Comparison of ENCODE assay signal across 18 cellular contexts in the genomic region with DNA sequence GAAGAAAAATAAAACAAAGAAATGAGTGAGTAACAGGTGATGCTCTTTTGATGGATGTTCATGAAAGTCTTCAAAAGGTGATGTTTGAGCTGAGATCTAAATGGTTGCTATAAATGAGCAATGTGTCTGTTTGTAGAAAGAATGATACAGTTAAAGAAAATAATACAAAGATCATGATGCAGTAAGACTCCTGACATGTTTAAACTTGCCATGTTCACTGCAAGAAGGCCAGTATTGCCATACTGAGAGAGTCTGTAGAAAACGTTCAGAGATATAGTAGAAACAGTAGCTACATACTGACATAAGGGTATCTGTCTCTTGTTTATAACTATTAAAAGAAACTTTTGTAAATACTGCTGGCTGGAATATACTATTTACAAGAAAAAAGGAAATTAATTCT.
DNase-seq lines count a peak whose midpoint lies in the region; ATAC-seq, FAIRE-seq and TF ChIP-seq lines count a peak whose summit lies in the region.
"Had no signal": no experiment of that assay in that cellular context is flagged by ENCODE, and none has a peak within 500 bp of the region (broad histone marks: within the 10 kb centered on the region; RNA-seq: fewer than 3 reads in every experiment).

No MANE protein-coding gene starts in this region.

- H4K5ac ChIP-seq in H1 (ENCODE audit: insufficient read length, low read depth, low read length) = no peak overlapping the region

- WGBS in H1 (ENCODE audit: extremely low coverage in 1 of 2, insufficient coverage in 1 of 2, insufficient read length in 1 of 2, insufficient replicate concordance in 2 of 2, low coverage in 1 of 2, low lambda C conversion rate in 2 of 2, missing lambda C conversion rate in 1 of 2), 2 experiments = 94% methylated on average over 1 of the region's 1 CpG; no CpG with 5 or more reads in 1 of the 2 experiments
- WGBS in smooth muscle cell (ENCODE audit: low lambda C conversion rate) = 19% methylated on average over 1 of the region's 1 CpG

- no peaks in the 10 kb centered on the region for H3K36me3 Mint-ChIP-seq in MCF 10A (ENCODE audit: insufficient read depth, unreplicated experiment)
- H3K36me3 Mint-ChIP-seq: CD4-positive, alpha-beta memory T cell had no signal

- H3K23me2 ChIP-seq in H1 (ENCODE audit: low read depth, low read length) = no peaks in the 10 kb centered on the region

- TF ChIP-seq POLR2A in breast epithelium (IDR thresholded peaks at IDR 0.05) (no peak), H1 (IDR thresholded peaks at IDR 0.05; ENCODE audit: control extremely low read depth in 1 of 2, low read depth in 2 of 2, low read length in 2 of 2) (no peak)

- H2BK12ac ChIP-seq in H1 (ENCODE audit: low read depth, low read length) = no peak overlapping the region

- CTCF ChIA-PET in MCF 10A (lab: Yijun Ruan, JAX) (no interaction called here), H1 (lab: Charles Lee; ENCODE audit: partially characterized antibody) (interaction anchor here (0.6 to 1.7 kb wide), 7 partner anchors 9 to 916 kb away, joined by 3 to 4 read pairs (median 3); no protein-coding TSS in a partner anchor), HEK293T (lab: Yijun Ruan, JAX) (no interaction called here)

- H2BK5ac ChIP-seq in H1 (ENCODE audit: low read depth, low read length) = no peak overlapping the region

- H2AK5ac ChIP-seq in H1 (ENCODE audit: low read depth, low read length) = no peak overlapping the region

- no peak overlapping the region for H3K9ac ChIP-seq in H1 (replicated peaks in 1 of 4; ENCODE audit: extremely low read depth in 1 of 4, low read depth in 3 of 4, low read length in 3 of 4)
- H3K9ac ChIP-seq in smooth muscle cell (ENCODE audit: low read depth) = no peak overlapping the region

- H3K14ac ChIP-seq in H1 (ENCODE audit: insufficient read length) = no peak overlapping the region

- TF ChIP-seq RAD21 in H1 (IDR thresholded peaks at IDR 0.05 in 1 of 2, conservative IDR thresholded peaks at IDR 0.05 in 1 of 2; ENCODE audit: low read depth in 2 of 2, low read length in 2 of 2) = no peak

- intact Hi-C loops in MCF 10A (cut with micrococcal nuclease) (no loop called here), breast epithelium (cut with DNase I; ENCODE audit: low total_unique reads) (no loop called here)

- H3K79me2 ChIP-seq in H1 (ENCODE audit: control insufficient read depth in 1 of 2, insufficient read depth in 2 of 2, low read length in 2 of 2) (no peaks in the 10 kb centered on the region), smooth muscle cell (ENCODE audit: low read depth) (no peaks in the 10 kb centered on the region)

- no peak for TF ChIP-seq CTCF in MCF 10A (IDR thresholded peaks at IDR 0.05; ENCODE audit: unreplicated experiment)
- TF ChIP-seq CTCF in breast epithelium (IDR thresholded peaks at IDR 0.05) = no peak
- no peak for TF ChIP-seq CTCF in RWPE2 (IDR thresholded peaks at IDR 0.05; ENCODE audit: poor library complexity, severe bottlenecking)
- no peak for TF ChIP-seq CTCF in H1 (IDR thresholded peaks at IDR 0.05; ENCODE audit: control extremely low read depth in 1 of 3, insufficient read depth in 1 of 3, low read depth in 1 of 3, low read length in 3 of 3)
- no peak for TF ChIP-seq CTCF in smooth muscle cell (IDR thresholded peaks at IDR 0.05; ENCODE audit: borderline replicate concordance, insufficient read depth, poor library complexity, severe bottlenecking)

- no peak for FAIRE-seq in H1 (lab: Jason Lieb, UNC)
- FAIRE-seq: G401.6, GM12892, GM19239 had no signal

- no peak overlapping the region for H3K4me3 Mint-ChIP-seq in MCF 10A (ENCODE audit: unreplicated experiment)
- H3K4me3 Mint-ChIP-seq: CD4-positive, alpha-beta memory T cell had no signal

- no peak for TF ChIP-seq EP300 in H1 (IDR thresholded peaks at IDR 0.05; ENCODE audit: borderline replicate concordance in 1 of 2, low read depth in 2 of 2, low read length in 2 of 2)

- no peak overlapping the region for H2BK120ac ChIP-seq in H1 (replicated peaks; ENCODE audit: low read depth, low read length)

- ATAC-seq in RWPE2 (ENCODE audit: low read depth) = peak; percentile 40; the same call in 2 of the 3 replicates

- H3K56ac ChIP-seq in H1 (replicated peaks; ENCODE audit: insufficient read length, low read depth, low read length) = no peak overlapping the region

- no peak overlapping the region for H2BK15ac ChIP-seq in H1 (ENCODE audit: low read length)

- H3K36me3 ChIP-seq in breast epithelium = no peaks in the 10 kb centered on the region
- H3K36me3 ChIP-seq in RWPE2 (ENCODE audit: low read depth) = no peaks in the 10 kb centered on the region
- H3K36me3 ChIP-seq in H1 (ENCODE audit: control insufficient read depth in 2 of 4, insufficient read depth in 4 of 4, low read length in 3 of 4) = no peaks in the 10 kb centered on the region
- H3K36me3 ChIP-seq in smooth muscle cell (ENCODE audit: low read depth) = no peaks in the 10 kb centered on the region

- POLR2A ChIA-PET in MCF 10A (lab: Yijun Ruan, JAX) (no interaction called here), H1 (lab: Charles Lee; ENCODE audit: partially characterized antibody) (no interaction called here), HEK293T (lab: Yijun Ruan, JAX) (no interaction called here)

- H3K4ac ChIP-seq in H1 (replicated peaks; ENCODE audit: insufficient read length, low read depth, low read length) = no peak overlapping the region

- no peaks in the 10 kb centered on the region for H4K20me1 ChIP-seq in H1 (replicated peaks in 1 of 2; ENCODE audit: control insufficient read depth in 1 of 2, insufficient read depth in 2 of 2, low read length in 2 of 2)
- no peaks in the 10 kb centered on the region for H4K20me1 ChIP-seq in smooth muscle cell (ENCODE audit: low read depth)

- peak overlapping the region; percentile 16 for H3K27ac Mint-ChIP-seq in MCF 10A (ENCODE audit: low read depth, unreplicated experiment)
- H3K27ac Mint-ChIP-seq: CD4-positive, alpha-beta memory T cell had no signal

- H3K27ac ChIP-seq in breast epithelium = no peak overlapping the region
- H3K27ac ChIP-seq in RWPE2 (ENCODE audit: poor library complexity, severe bottlenecking) = no peak overlapping the region
- no peak overlapping the region for H3K27ac ChIP-seq in H1 (ENCODE audit: low read depth, low read length)
- no peak overlapping the region for H3K27ac ChIP-seq in smooth muscle cell (ENCODE audit: low read depth)

- peaks cover 37% of the 10 kb centered on the region for H3K27me3 Mint-ChIP-seq in MCF 10A (ENCODE audit: insufficient read depth, unreplicated experiment)
- H3K27me3 Mint-ChIP-seq: CD4-positive, alpha-beta memory T cell had no signal

- DNase-seq in MCF 10A (ENCODE audit: unreplicated experiment) (peak; percentile 6), breast epithelium (ENCODE audit: low spot score in 2 of 2) (no peak), RWPE2 (ENCODE audit: low spot score) (no peak), H1 (ENCODE audit: low read depth in 1 of 2, low spot score in 2 of 2) (no peak), smooth muscle cell (lab: John Stamatoyannopoulos, UW; ENCODE audit: unreplicated experiment) (no peak), amygdala (lab: John Stamatoyannopoulos, UW) (no peak), COLO668 (lab: John Stamatoyannopoulos, UW; ENCODE audit: unreplicated experiment) (no peak), HEK293T (ENCODE audit: extremely low spot score) (no peak)
- DNase-seq: C1 segment of cervical spinal cord; Caco-2; CD4-positive, alpha-beta memory T cell; DMS153; DND-41; GOT3; HCEC 1CT had no signal

- H3K79me1 ChIP-seq in H1 (ENCODE audit: low read depth, low read length) = no peaks in the 10 kb centered on the region

- H3K4me1 Mint-ChIP-seq in MCF 10A (ENCODE audit: insufficient read depth, unreplicated experiment) = peaks cover 8% of the 10 kb centered on the region
- H3K4me1 Mint-ChIP-seq: CD4-positive, alpha-beta memory T cell had no signal

- no peak overlapping the region for H4K91ac ChIP-seq in H1 (replicated peaks; ENCODE audit: insufficient read length, low read length)

- H3K9me3 ChIP-seq in breast epithelium = peaks cover 2 to 4% of the 10 kb centered on the region in 2 donors
- H3K9me3 ChIP-seq in RWPE2 (ENCODE audit: severe bottlenecking) = no peaks in the 10 kb centered on the region
- H3K9me3 ChIP-seq in H1 (ENCODE audit: insufficient read depth in 2 of 2, low read depth in 1 of 2, low read length in 1 of 2) = 0 out of 4 replicates have a peak, but pooled peaks cover 0 to 2% of the 10 kb centered on the region in 2 experiments
- H3K9me3 ChIP-seq in smooth muscle cell (replicated peaks; ENCODE audit: low read depth) = peaks cover 11% of the 10 kb centered on the region
- H3K9me3 ChIP-seq: Caco-2 had no signal

- H3K4me3 ChIP-seq in breast epithelium = no peak overlapping the region
- no peak overlapping the region for H3K4me3 ChIP-seq in RWPE2 (ENCODE audit: severe bottlenecking)
- H3K4me3 ChIP-seq in H1 (ENCODE audit: extremely low read depth in 1 of 4, insufficient read depth in 2 of 4, low read depth in 3 of 4, low read length in 4 of 4) = no peak overlapping the region
- no peak overlapping the region for H3K4me3 ChIP-seq in smooth muscle cell

- H2AFZ ChIP-seq in H1 (ENCODE audit: low read length) (0 out of 2 replicates have a peak overlapping the region, but pooled peaks have one; percentile 17), smooth muscle cell (ENCODE audit: low read depth) (peak overlapping the region; percentile 22)

- no peak overlapping the region for H3K18ac ChIP-seq in H1 (ENCODE audit: extremely low read depth, low read length)

- H3K4me2 ChIP-seq in H1 (ENCODE audit: insufficient read depth in 1 of 2, low read depth in 2 of 2, low read length in 2 of 2) = no peak overlapping the region
- H3K4me2 ChIP-seq in smooth muscle cell = no peak overlapping the region

- H3K23ac ChIP-seq in H1 (ENCODE audit: insufficient read length) = no peak overlapping the region

- no peaks in the 10 kb centered on the region for H3F3A ChIP-seq in smooth muscle cell (ENCODE audit: low read depth)

- H3K9me3 Mint-ChIP-seq in MCF 10A (ENCODE audit: unreplicated experiment) = peaks cover 7% of the 10 kb centered on the region

- H2BK20ac ChIP-seq in H1 (ENCODE audit: low read length) = no peak overlapping the region

- H4K8ac ChIP-seq in H1 (ENCODE audit: extremely low read depth, insufficient read depth, low read length) = no peak overlapping the region

- BruUV-seq in MCF 10A (replicated peaks; lab: Mats Ljungman, UMichigan) = no TSS peak

- no peaks in the 10 kb centered on the region for H3K4me1 ChIP-seq in breast epithelium
- H3K4me1 ChIP-seq in RWPE2 (ENCODE audit: insufficient read depth, poor library complexity, severe bottlenecking) = no peaks in the 10 kb centered on the region
- H3K4me1 ChIP-seq in H1 (replicated peaks in 1 of 4; ENCODE audit: control insufficient read depth in 3 of 4, insufficient read depth in 4 of 4, low read length in 3 of 4) = no peaks in the 10 kb centered on the region
- H3K4me1 ChIP-seq in smooth muscle cell (ENCODE audit: low read depth) = no peaks in the 10 kb centered on the region
- H3K4me1 ChIP-seq: Caco-2 had no signal

- H3K27me3 ChIP-seq in breast epithelium = no peaks in the 10 kb centered on the region
- no peaks in the 10 kb centered on the region for H3K27me3 ChIP-seq in RWPE2 (ENCODE audit: insufficient read depth, poor library complexity, severe bottlenecking)
- H3K27me3 ChIP-seq in H1 (replicated peaks in 1 of 4; ENCODE audit: control insufficient read depth in 3 of 4, extremely low read depth in 1 of 4, insufficient read depth in 3 of 4, low read length in 3 of 4) = no peaks in the 10 kb centered on the region
- no peaks in the 10 kb centered on the region for H3K27me3 ChIP-seq in smooth muscle cell (ENCODE audit: low read depth)
